In the genomic region with DNA sequence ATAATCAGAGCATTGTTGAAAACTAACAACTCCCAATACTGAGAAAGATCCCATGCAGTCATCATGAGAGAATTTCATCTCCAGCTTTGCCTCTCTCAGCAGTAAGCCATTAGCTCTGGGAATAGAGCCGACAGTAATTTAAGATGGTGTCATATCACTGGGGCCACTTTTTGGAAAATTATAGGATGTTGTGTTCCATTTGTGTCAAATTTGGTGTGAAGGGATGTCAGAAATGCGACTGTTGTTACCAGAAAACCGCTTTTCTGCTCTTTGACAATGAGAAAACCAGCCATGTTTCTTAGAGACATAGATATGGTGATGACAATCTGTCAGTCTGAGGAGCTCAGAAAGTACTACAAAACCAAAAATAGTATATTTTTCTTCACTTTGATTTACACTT, we compare ENCODE assay signal across 18 cellular contexts.
"Had no signal": no experiment of that assay in that cellular context is flagged by ENCODE, and none has a peak within 500 bp of the region (broad histone marks: within the 10 kb centered on the region; RNA-seq: fewer than 3 reads in every experiment).

No MANE protein-coding gene starts in this region.

- H3K27me3 ChIP-seq: MG63, SJCRH30 had no signal

- H3K4me3 ChIP-seq: MG63, SJCRH30 had no signal

- H3K4me1 ChIP-seq: SJCRH30 had no signal

- H3K27ac ChIP-seq: RWPE1, SJCRH30 had no signal

- H3K36me3 ChIP-seq: MG63, SJCRH30 had no signal

- ATAC-seq: Panc1, PC-3, SK-N-SH treated with all-trans-retinoic acid at 6 μM for 48 hours had no signal

- DNase-seq: KBM-7, MG63, NCI-H1092 treated with DMSO at 0.1 percent for 48 hours, NCI-H1436, NCI-H187, NCI-H2029, NCI-H2107, NCI-H345, NCI-H446 treated with DMSO at 0.1 percent for 48 hours, NCI-H510A treated with DMSO at 0.1 percent for 48 hours, NCI-H526, NCI-H748 treated with DMSO at 0.1 percent for 48 hours, PC-3, SHP77, SJCRH30 had no signal

- H3K9me3 ChIP-seq: MG63, SJCRH30 had no signal
